In genomic region chr3:21330293-21330692, GRCh38 we compare ENCODE assay signal across 8 cellular contexts.
A peak's percentile ranks its signal among the peaks of the same experiment; 100 is the strongest.
DNase-seq lines count a peak whose midpoint lies in the region; ATAC-seq and TF ChIP-seq lines count a peak whose summit lies in the region.

No MANE protein-coding gene starts in this region.

- H3K9me2 ChIP-seq in MM.1S (replicated peaks; ENCODE audit: insufficient read depth, low read length), result no peaks in the 10 kb centered on the region; the same call in 1 of the 2 replicates

- H3K27ac Mint-ChIP-seq in immature natural killer cell, result no peak overlapping the region

- DNase-seq in MM.1S (peak; percentile 91), immature natural killer cell (no peak), colonic mucosa (no peak), UCSD-AML1 (lab: John Stamatoyannopoulos, UW; ENCODE audit: unreplicated experiment) (no peak), nucleus accumbens (lab: John Stamatoyannopoulos, UW) (no peak), NCI-H146 treated with DMSO at 0.1 percent for 48 hours (lab: John Stamatoyannopoulos, UW; ENCODE audit: unreplicated experiment) (no peak)

- peaks cover 0 to 3% (median 0%) of the 10 kb centered on the region in 3 donors for H3K36me3 Mint-ChIP-seq in immature natural killer cell

- no peak overlapping the region for H2AFZ ChIP-seq in MM.1S (ENCODE audit: low read length)

- peak overlapping the region in 3 of 5 donors; percentile 7 to 59 (median 30) for H3K4me3 Mint-ChIP-seq in immature natural killer cell

- H3K27ac ChIP-seq in MM.1S (ENCODE audit: low read length), result no peak overlapping the region
- no peak overlapping the region for H3K27ac ChIP-seq in colonic mucosa

- H3K27me3 ChIP-seq in MM.1S (replicated peaks; ENCODE audit: insufficient read depth, low read length), result no peaks in the 10 kb centered on the region
- H3K27me3 ChIP-seq in colonic mucosa, result no peaks in the 10 kb centered on the region

- no peaks in the 10 kb centered on the region for H3F3A ChIP-seq in MM.1S (ENCODE audit: insufficient read depth, low read length)

- peaks cover 3 to 45% (median 12%) of the 10 kb centered on the region in 6 donors for H3K9me3 Mint-ChIP-seq in immature natural killer cell

- H3K4me2 ChIP-seq in MM.1S (ENCODE audit: low read depth, low read length), result peak overlapping the region; percentile 15

- H3K9me3 ChIP-seq in MM.1S (replicated peaks; ENCODE audit: insufficient read depth, low read length) (no peaks in the 10 kb centered on the region), colonic mucosa (no peaks in the 10 kb centered on the region)

- H3K79me2 ChIP-seq in MM.1S (ENCODE audit: low read length), result no peaks in the 10 kb centered on the region

- H3K27me3 Mint-ChIP-seq in immature natural killer cell (ENCODE audit: low read depth in 3 of 3), result no peaks in the 10 kb centered on the region

- no peaks in the 10 kb centered on the region for H4K20me1 ChIP-seq in MM.1S (ENCODE audit: insufficient read depth, low read length)

- TF ChIP-seq CTCF in MM.1S (IDR thresholded peaks at IDR 0.05; ENCODE audit: low read length) (no peak), colonic mucosa (IDR thresholded peaks at IDR 0.05) (no peak)

- peaks cover 0 to 6% of the 10 kb centered on the region in 2 donors for H3K4me1 Mint-ChIP-seq in immature natural killer cell

- H3K36me3 ChIP-seq in MM.1S (replicated peaks; ENCODE audit: insufficient read depth, low read length) (no peaks in the 10 kb centered on the region), colonic mucosa (no peaks in the 10 kb centered on the region)

- peaks cover 7% of the 10 kb centered on the region; the same call in 1 of the 2 replicates for H3K4me1 ChIP-seq in MM.1S (ENCODE audit: low read length)
- H3K4me1 ChIP-seq in colonic mucosa, result no peaks in the 10 kb centered on the region

- ATAC-seq in GM18517 (IDR thresholded peaks at IDR 0.05; ENCODE audit: unreplicated experiment), result peak; percentile 80
- ATAC-seq in HG02571 (IDR thresholded peaks at IDR 0.05; ENCODE audit: unreplicated experiment), result peak; percentile 77

- intact Hi-C loops in colonic mucosa (cut with DNase I), result no loop called here

- H3K9ac ChIP-seq in MM.1S (ENCODE audit: low read length) (no peak overlapping the region), colonic mucosa (ENCODE audit: low read depth in 2 of 2, low read length in 2 of 2) (no peak overlapping the region)

- no peak overlapping the region for H3K4me3 ChIP-seq in MM.1S (ENCODE audit: low read length)
- no peak overlapping the region for H3K4me3 ChIP-seq in colonic mucosa
